Comparison of ENCODE assay signal across 1 cellular context in the genomic region with DNA sequence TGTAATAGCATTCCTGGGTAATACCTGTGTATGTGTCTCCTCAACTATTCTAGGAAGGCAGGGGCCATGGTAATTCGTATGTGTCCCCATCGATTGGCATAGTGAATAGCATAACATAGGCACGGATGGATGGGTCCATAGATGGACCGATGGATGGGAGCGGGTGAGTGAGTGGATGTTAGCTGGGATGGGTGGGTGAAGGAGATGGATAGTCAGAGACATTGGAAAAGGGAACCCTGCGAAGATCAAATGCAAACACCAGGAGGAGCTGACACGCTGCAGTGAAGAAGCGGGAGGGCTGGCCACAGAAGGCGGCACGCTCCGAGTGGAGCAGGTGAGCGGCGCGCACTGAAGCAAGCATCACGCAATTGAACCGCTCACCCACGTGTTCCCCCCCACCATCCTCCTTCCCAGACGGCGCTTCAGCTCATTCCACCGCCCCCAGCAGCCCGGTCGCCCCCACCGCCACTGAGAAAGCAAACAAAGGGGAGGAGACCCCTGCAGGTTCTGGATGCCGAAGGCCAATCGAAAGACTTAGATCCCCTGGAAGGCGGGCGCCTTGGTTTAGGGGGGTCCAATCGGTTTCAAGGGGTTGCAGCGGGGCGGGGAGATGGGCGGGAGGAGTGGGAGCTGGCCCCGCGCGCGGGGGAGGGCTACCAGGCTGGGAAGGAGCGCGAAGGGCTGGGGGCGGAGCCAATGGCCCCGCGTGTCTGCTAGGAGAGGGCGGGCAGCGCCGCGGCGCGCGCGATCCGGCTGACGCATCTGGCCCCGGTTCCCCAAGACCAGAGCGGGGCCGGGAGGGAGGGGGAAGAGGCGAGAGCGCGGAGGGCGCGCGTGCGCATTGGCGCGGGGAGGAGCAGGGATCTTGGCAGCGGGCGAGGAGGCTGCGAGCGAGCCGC.
TF ChIP-seq lines count a peak whose summit lies in the region.

TSS of gene ARRB2 (plus strand) at position 839 of the 899 bp plus-strand sequence. CDS start 90 bp downstream, outside the sequence.

TF ChIP-seq in HepG2, 621 proteins besides CTCF, POLR2A, EP300 and RAD21 (continued from another document and continues in another):
- TF ChIP-seq FUBP1 (CRISPR knock-in tag; IDR thresholded peaks at IDR 0.05; ENCODE audit: borderline replicate concordance) (0 out of 2 replicates have a peak, but pooled peaks have one; percentile 76), USF2 (IDR thresholded peaks at IDR 0.05; ENCODE audit: low read depth, low read length) (no peak), USF2 (CRISPR knock-in tag; IDR thresholded peaks at IDR 0.05; ENCODE audit: borderline replicate concordance) (peak; percentile 17; the same call in 1 of the 2 replicates), ZNF850 (CRISPR knock-in tag; conservative IDR thresholded peaks at IDR 0.05) (no peak), HNRNPH1 (optimal IDR thresholded peaks at IDR 0.05; ENCODE audit: low read depth, low read length) (no peak), ZNF281 (CRISPR knock-in tag; IDR thresholded peaks at IDR 0.05; ENCODE audit: borderline replicate concordance) (0 out of 2 replicates have a peak, but pooled peaks have one; percentile 37), HNF4A (CRISPR knock-in tag; IDR thresholded peaks at IDR 0.05) (no peak), DPF2 (CRISPR knock-in tag; IDR thresholded peaks at IDR 0.05; ENCODE audit: borderline replicate concordance, low read depth) (no peak), SKI (IDR thresholded peaks at IDR 0.05; ENCODE audit: partially characterized antibody) (peak; percentile 14), ZNF749 (CRISPR knock-in tag; IDR thresholded peaks at IDR 0.05; ENCODE audit: borderline replicate concordance) (peak; percentile 16; the same call in 1 of the 2 replicates), GLI4 (CRISPR knock-in tag; IDR thresholded peaks at IDR 0.05; ENCODE audit: borderline replicate concordance) (0 out of 2 replicates have a peak, but pooled peaks have one; percentile 26), GATAD2A (CRISPR knock-in tag; IDR thresholded peaks at IDR 0.05) (peak; percentile 58), ZNF317 (CRISPR knock-in tag; IDR thresholded peaks at IDR 0.05) (peak; percentile 97), ZNF451 (CRISPR knock-in tag; IDR thresholded peaks at IDR 0.05) (no peak; the same call in 1 of the 2 replicates), FOXO1 (CRISPR knock-in tag; IDR thresholded peaks at IDR 0.05) (peak; percentile 49; the same call in 1 of the 2 replicates), ISX (CRISPR knock-in tag; conservative IDR thresholded peaks at IDR 0.05) (no peak), SAFB2 (CRISPR knock-in tag; IDR thresholded peaks at IDR 0.05; ENCODE audit: borderline replicate concordance, low read depth) (peak; percentile 42; the same call in 1 of the 2 replicates), ZFP62 (CRISPR knock-in tag; IDR thresholded peaks at IDR 0.05) (no peak), TEAD3 (CRISPR knock-in tag; optimal IDR thresholded peaks at IDR 0.05; ENCODE audit: borderline replicate concordance) (peak; percentile 69), ZNF24 (IDR thresholded peaks at IDR 0.05) (no peak), HBP1 (CRISPR knock-in tag; IDR thresholded peaks at IDR 0.05; ENCODE audit: low read depth) (no peak), ZNF205 (CRISPR knock-in tag; IDR thresholded peaks at IDR 0.05) (no peak), ELF1 (CRISPR knock-in tag; IDR thresholded peaks at IDR 0.05) (no peak), LCORL (IDR thresholded peaks at IDR 0.05) (no peak), LCORL (CRISPR knock-in tag; IDR thresholded peaks at IDR 0.05) (peak; percentile 84), NR1H2 (CRISPR knock-in tag; IDR thresholded peaks at IDR 0.05; ENCODE audit: borderline replicate concordance, low read depth) (no peak), FOXJ3 (CRISPR knock-in tag; IDR thresholded peaks at IDR 0.05; ENCODE audit: borderline replicate concordance) (no peak), ZNF562 (CRISPR knock-in tag; IDR thresholded peaks at IDR 0.05; ENCODE audit: borderline replicate concordance) (no peak), ZNF614 (CRISPR knock-in tag; IDR thresholded peaks at IDR 0.05; ENCODE audit: borderline replicate concordance) (peak; percentile 52; the same call in 1 of the 2 replicates), ZNF691 (CRISPR knock-in tag; IDR thresholded peaks at IDR 0.05; ENCODE audit: borderline replicate concordance, low read depth) (0 out of 2 replicates have a peak, but pooled peaks have one; percentile 62), MED1 (CRISPR knock-in tag; IDR thresholded peaks at IDR 0.05) (no peak)
- TF ChIP-seq, protein P1, sequence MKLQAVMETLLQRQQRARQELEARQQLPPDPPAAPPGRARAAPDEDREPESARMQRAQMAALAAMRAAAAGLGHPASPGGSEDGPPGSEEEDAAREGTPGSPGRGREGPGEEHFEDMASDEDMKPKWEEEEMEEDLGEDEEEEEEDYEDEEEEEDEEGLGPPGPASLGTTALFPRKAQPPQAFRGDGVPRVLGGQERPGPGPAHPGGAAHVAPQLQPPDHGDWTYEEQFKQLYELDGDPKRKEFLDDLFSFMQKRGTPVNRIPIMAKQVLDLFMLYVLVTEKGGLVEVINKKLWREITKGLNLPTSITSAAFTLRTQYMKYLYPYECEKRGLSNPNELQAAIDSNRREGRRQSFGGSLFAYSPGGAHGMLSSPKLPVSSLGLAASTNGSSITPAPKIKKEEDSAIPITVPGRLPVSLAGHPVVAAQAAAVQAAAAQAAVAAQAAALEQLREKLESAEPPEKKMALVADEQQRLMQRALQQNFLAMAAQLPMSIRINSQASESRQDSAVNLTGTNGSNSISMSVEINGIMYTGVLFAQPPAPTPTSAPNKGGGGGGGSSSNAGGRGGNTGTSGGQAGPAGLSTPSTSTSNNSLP (IDR thresholded peaks at IDR 0.05; ENCODE audit: low read depth, low read length) = 0 out of 2 replicates have a peak, but pooled peaks have one; percentile 30
- TF ChIP-seq, protein P2, sequence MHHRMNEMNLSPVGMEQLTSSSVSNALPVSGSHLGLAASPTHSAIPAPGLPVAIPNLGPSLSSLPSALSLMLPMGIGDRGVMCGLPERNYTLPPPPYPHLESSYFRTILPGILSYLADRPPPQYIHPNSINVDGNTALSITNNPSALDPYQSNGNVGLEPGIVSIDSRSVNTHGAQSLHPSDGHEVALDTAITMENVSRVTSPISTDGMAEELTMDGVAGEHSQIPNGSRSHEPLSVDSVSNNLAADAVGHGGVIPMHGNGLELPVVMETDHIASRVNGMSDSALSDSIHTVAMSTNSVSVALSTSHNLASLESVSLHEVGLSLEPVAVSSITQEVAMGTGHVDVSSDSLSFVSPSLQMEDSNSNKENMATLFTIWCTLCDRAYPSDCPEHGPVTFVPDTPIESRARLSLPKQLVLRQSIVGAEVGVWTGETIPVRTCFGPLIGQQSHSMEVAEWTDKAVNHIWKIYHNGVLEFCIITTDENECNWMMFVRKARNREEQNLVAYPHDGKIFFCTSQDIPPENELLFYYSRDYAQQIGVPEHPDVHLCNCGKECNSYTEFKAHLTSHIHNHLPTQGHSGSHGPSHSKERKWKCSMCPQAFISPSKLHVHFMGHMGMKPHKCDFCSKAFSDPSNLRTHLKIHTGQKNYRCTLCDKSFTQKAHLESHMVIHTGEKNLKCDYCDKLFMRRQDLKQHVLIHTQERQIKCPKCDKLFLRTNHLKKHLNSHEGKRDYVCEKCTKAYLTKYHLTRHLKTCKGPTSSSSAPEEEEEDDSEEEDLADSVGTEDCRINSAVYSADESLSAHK (CRISPR knock-in tag; IDR thresholded peaks at IDR 0.05; ENCODE audit: borderline replicate concordance) = no peak
- TF ChIP-seq, protein P3, sequence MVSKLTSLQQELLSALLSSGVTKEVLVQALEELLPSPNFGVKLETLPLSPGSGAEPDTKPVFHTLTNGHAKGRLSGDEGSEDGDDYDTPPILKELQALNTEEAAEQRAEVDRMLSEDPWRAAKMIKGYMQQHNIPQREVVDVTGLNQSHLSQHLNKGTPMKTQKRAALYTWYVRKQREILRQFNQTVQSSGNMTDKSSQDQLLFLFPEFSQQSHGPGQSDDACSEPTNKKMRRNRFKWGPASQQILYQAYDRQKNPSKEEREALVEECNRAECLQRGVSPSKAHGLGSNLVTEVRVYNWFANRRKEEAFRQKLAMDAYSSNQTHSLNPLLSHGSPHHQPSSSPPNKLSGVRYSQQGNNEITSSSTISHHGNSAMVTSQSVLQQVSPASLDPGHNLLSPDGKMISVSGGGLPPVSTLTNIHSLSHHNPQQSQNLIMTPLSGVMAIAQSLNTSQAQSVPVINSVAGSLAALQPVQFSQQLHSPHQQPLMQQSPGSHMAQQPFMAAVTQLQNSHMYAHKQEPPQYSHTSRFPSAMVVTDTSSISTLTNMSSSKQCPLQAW (CRISPR knock-in tag; IDR thresholded peaks at IDR 0.05) = peak; percentile 55; the same call in 1 of the 2 replicates
- TF ChIP-seq, protein P4, sequence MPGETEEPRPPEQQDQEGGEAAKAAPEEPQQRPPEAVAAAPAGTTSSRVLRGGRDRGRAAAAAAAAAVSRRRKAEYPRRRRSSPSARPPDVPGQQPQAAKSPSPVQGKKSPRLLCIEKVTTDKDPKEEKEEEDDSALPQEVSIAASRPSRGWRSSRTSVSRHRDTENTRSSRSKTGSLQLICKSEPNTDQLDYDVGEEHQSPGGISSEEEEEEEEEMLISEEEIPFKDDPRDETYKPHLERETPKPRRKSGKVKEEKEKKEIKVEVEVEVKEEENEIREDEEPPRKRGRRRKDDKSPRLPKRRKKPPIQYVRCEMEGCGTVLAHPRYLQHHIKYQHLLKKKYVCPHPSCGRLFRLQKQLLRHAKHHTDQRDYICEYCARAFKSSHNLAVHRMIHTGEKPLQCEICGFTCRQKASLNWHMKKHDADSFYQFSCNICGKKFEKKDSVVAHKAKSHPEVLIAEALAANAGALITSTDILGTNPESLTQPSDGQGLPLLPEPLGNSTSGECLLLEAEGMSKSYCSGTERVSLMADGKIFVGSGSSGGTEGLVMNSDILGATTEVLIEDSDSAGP (CRISPR knock-in tag; IDR thresholded peaks at IDR 0.05; ENCODE audit: borderline replicate concordance) = peak; percentile 56; the same call in 1 of the 2 replicates
